ENCODE assay signal across 16 cellular contexts in the genomic region with DNA sequence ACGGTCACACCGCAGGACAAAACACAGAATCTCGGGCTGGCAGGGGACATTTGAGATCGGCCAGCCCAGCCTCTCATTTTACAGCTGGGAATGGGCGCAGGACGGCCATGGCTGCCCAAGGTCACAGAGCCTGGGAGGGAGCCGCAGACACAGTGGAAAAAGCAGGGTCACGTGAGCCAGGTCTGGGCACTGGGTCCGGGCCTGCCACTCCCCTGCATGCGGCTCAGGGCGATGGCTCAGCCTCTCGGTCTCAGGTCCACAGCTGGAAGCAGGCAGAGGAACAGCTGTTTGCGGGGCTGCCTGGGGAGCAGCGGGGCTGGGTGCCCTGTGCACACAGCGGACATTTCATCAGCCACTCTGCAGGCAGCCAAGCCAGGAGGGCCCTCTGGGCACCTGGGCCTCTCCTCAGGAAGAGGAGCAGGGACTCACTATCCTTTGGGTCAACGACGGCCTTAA. TPM values are rescaled to one million over a fixed set of nuclear protein-coding genes. Genes with fewer than 3 reads are reported as not detected.
DNase-seq lines count a peak whose midpoint lies in the region; ATAC-seq and TF ChIP-seq lines count a peak whose summit lies in the region.
"Had no signal": no experiment of that assay in that cellular context is flagged by ENCODE, and none has a peak within 500 bp of the region (broad histone marks: within the 10 kb centered on the region; RNA-seq: fewer than 3 reads in every experiment).

No MANE protein-coding gene starts in this region.

- H3K27me3 ChIP-seq in ascending aorta (no peaks in the 10 kb centered on the region), osteoblast (ENCODE audit: insufficient read depth, low read length) (peaks cover 8% of the 10 kb centered on the region), thyroid gland (no peaks in the 10 kb centered on the region)
- H3K27me3 ChIP-seq: brain microvascular endothelial cell had no signal

- no peak overlapping the region for H3K4me2 ChIP-seq in osteoblast (ENCODE audit: insufficient read depth, low read length)

- TF ChIP-seq POLR2A in thyroid gland (IDR thresholded peaks at IDR 0.05), result no peak

- DNase-seq in ascending aorta (ENCODE audit: low spot score in 2 of 2) (no peak), left ventricle myocardium superior (peak; percentile 68), osteoblast (ENCODE audit: insufficient read length, low spot score, missing footprints) (peak; percentile 14), thyroid gland (no peak), GOT3 (lab: John Stamatoyannopoulos, UW) (no peak)
- DNase-seq: activated B cell treated with CpG ODN at 0.5 μM for 24 hours, activated gamma-delta T cell, brain microvascular endothelial cell, mammary epithelial cell, NCI-H1048, nephron progenitor cell had no signal

- no peaks in the 10 kb centered on the region for H3K36me3 ChIP-seq in ascending aorta
- H3K36me3 ChIP-seq in osteoblast (ENCODE audit: insufficient read depth, low read length), result no peaks in the 10 kb centered on the region
- H3K36me3 ChIP-seq in thyroid gland, result no peaks in the 10 kb centered on the region
- H3K36me3 ChIP-seq: brain microvascular endothelial cell had no signal

- H2AFZ ChIP-seq in osteoblast (ENCODE audit: low read length), result no peak overlapping the region

- ATAC-seq in left ventricle myocardium superior (peak; percentile 81), HG02852 (IDR thresholded peaks at IDR 0.05; ENCODE audit: unreplicated experiment) (no peak), GM21619 (IDR thresholded peaks at IDR 0.05; ENCODE audit: unreplicated experiment) (no peak), HG03521 (IDR thresholded peaks at IDR 0.05; ENCODE audit: unreplicated experiment) (no peak)
- ATAC-seq: stimulated activated effector memory CD8-positive, alpha-beta T cell treated with anti-CD3 and anti-CD28 coated beads, Interleukin-12 subunit alpha, Interleukin-12 subunit beta, amount 100 ng/mL, for 72 hours had no signal

- H3K79me2 ChIP-seq in osteoblast (ENCODE audit: insufficient read depth, low read length), result no peaks in the 10 kb centered on the region

- peak overlapping the region; percentile 65 to 67 for H3K27ac ChIP-seq in ascending aorta
- H3K27ac ChIP-seq in osteoblast (ENCODE audit: low read depth, low read length), result no peak overlapping the region
- peak overlapping the region in 2 of 3 donors; percentile 52 to 66 for H3K27ac ChIP-seq in thyroid gland
- H3K27ac ChIP-seq: brain microvascular endothelial cell had no signal

- no peaks in the 10 kb centered on the region for H4K20me1 ChIP-seq in osteoblast (ENCODE audit: insufficient read depth, low read length)

- 79 to 87% methylated on average over 8 to 9 of the region's 17 CpGs for WGBS in thyroid gland, 2 donors

- H3K9me3 ChIP-seq in ascending aorta (no peaks in the 10 kb centered on the region), osteoblast (ENCODE audit: low read depth, low read length) (no peaks in the 10 kb centered on the region), thyroid gland (no peaks in the 10 kb centered on the region)

- intact Hi-C loops in ascending aorta (cut with DNase I), result no loop called here
- intact Hi-C loops in left ventricle myocardium superior (cut with micrococcal nuclease), result loop anchor here (10.0 kb wide), 1 partner anchor 105 kb away; no protein-coding TSS in a partner anchor
- intact Hi-C loops in thyroid gland (cut with DNase I), result no loop called here

- H3K4me3 ChIP-seq in ascending aorta, result no peak overlapping the region
- no peak overlapping the region for H3K4me3 ChIP-seq in osteoblast (ENCODE audit: insufficient read depth, low read length)
- H3K4me3 ChIP-seq in thyroid gland (replicated peaks in 1 of 3), result no peak overlapping the region
- H3K4me3 ChIP-seq: skin epidermis had no signal

- TF ChIP-seq CTCF in ascending aorta (IDR thresholded peaks at IDR 0.05) (no peak), osteoblast (IDR thresholded peaks at IDR 0.05; ENCODE audit: extremely low read depth, low read depth, low read length) (no peak), thyroid gland (IDR thresholded peaks at IDR 0.05) (no peak)

- H3K4me1 ChIP-seq in ascending aorta (peaks cover 0 to 5% of the 10 kb centered on the region in 2 donors), osteoblast (ENCODE audit: insufficient read depth, low read length) (no peaks in the 10 kb centered on the region), thyroid gland (peaks cover 3 to 5% of the 10 kb centered on the region in 2 donors)

RNA-seq across cellular contexts. Expression of a gene that starts 10.4 kb away (rescaled TPM):
- total RNA-seq in ascending aorta, result 20.1 TPM
- total RNA-seq in left ventricle myocardium superior, result 78.9 TPM
- total RNA-seq in osteoblast, result 21.8 and 22.1 TPM in 2 replicates
- total RNA-seq in thyroid gland, result 10 to 100 TPM; 26.9 to 41.9 (median 37.4) TPM

Comparison
In these comparisons a context has a peak if more than half of its experiments do, and no peak if none do; other contexts are left out.
1. DNase-seq: peak in left ventricle myocardium superior (single experiment) and osteoblast (single experiment); none in ascending aorta (0 of 2), thyroid gland (0 of 2) and GOT3 (single experiment).